Comparison of ENCODE assay signal across 8 cellular contexts in genomic region chr6:20147469-20147868, GRCh38.
"Had no signal": no experiment of that assay in that cellular context is flagged by ENCODE, and none has a peak within 500 bp of the region (broad histone marks: within the 10 kb centered on the region; RNA-seq: fewer than 3 reads in every experiment).

No MANE protein-coding gene starts in this region.

- H3K27ac ChIP-seq: KMS-11 had no signal

- ATAC-seq: GM23338 had no signal

- H3K4me2 ChIP-seq: GM23338, KMS-11 had no signal

- H2AFZ ChIP-seq: GM23338 had no signal

- FAIRE-seq: H1, H54, HTR-8/SVneo had no signal

- H3K9ac ChIP-seq: KMS-11 had no signal

- DNase-seq: H9, HCEC 1CT, KBM-7 had no signal

- H3K4me3 ChIP-seq: GM23338 had no signal
